ENCODE assay signal across 1 cellular context in genomic region chrX:53115550-53115874, GRCh38.
TF ChIP-seq lines count a peak whose summit lies in the region.

No MANE protein-coding gene starts in this region.

TF ChIP-seq in A549, 52 proteins besides CTCF, POLR2A, EP300 and RAD21 (continued from another document):
- TF ChIP-seq REST (IDR thresholded peaks at IDR 0.05) = no peak
- no peak for TF ChIP-seq MAZ (IDR thresholded peaks at IDR 0.05; ENCODE audit: borderline replicate concordance, low read depth, low read length)
- TF ChIP-seq JUNB (IDR thresholded peaks at IDR 0.05) = no peak
- no peak for TF ChIP-seq EHF (CRISPR knock-in tag; IDR thresholded peaks at IDR 0.05)
- no peak for TF ChIP-seq RNF2 (IDR thresholded peaks at IDR 0.05; ENCODE audit: borderline replicate concordance, low read depth)
